Comparison of ENCODE assay signal across 15 cellular contexts in the genomic region with DNA sequence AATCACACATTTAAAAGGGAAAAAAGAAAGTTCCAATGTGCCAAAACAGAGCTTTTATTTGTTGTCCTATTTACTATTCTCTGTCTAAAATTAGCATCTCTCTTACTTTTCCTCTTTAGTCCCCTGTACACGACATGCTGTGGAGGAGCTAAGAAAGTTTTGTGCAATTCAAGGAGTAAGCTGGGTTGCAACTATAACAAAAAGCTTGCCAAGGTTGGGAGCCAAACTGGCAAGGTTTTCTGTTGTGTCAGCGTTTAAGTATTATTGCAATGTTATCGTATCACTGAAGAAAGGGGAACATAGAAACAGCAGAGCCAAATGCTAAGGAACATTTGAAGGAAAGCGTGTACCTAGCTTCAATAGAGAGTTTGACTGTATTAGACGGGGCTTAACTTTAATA.
A peak's percentile ranks its signal among the peaks of the same experiment; 100 is the strongest.
DNase-seq lines count a peak whose midpoint lies in the region; ATAC-seq, FAIRE-seq and TF ChIP-seq lines count a peak whose summit lies in the region.
"Had no signal": no experiment of that assay in that cellular context is flagged by ENCODE, and none has a peak within 500 bp of the region (broad histone marks: within the 10 kb centered on the region; RNA-seq: fewer than 3 reads in every experiment).

No MANE protein-coding gene starts in this region.

- intact Hi-C loops in heart right ventricle (cut with DNase I) (loop anchor here in 1 of 10 donors (1.0 to 10.0 kb wide), 2 partner anchors 16 to 994 kb away; no protein-coding TSS in a partner anchor), psoas muscle (cut with DNase I) (loop anchor here in 1 of 2 donors (5.0 to 10.0 kb wide), 2 partner anchors 271 to 294 kb away; no protein-coding TSS in a partner anchor)

- H3K36me3 ChIP-seq in heart right ventricle, result no peaks in the 10 kb centered on the region
- no peaks in the 10 kb centered on the region for H3K36me3 ChIP-seq in psoas muscle (ENCODE audit: insufficient read depth in 1 of 2, low read depth in 1 of 2)
- H3K36me3 ChIP-seq: BLaER1 had no signal

- peak in 6 of 8 donors; percentile 65 to 82 (median 68) for ATAC-seq in heart right ventricle
- peak; percentile 57 to 91 (median 74) for ATAC-seq in psoas muscle
- ATAC-seq: activated CD4-positive, alpha-beta T cell treated with anti-CD3 and anti-CD28 coated beads for 36 hours; activated T-helper 17 cell treated with anti-CD3 and anti-CD28 coated beads, Interleukin-2, amount 50 U/mL, for 72 hours; natural killer cell treated with Interleukin-12 subunit alpha and Interleukin-12 subunit beta and Interleukin-15 and Interleukin-18, amount 100 ng/mL, for 72 hours; Panc1 had no signal

- no peak for FAIRE-seq in D721Med (lab: Jason Lieb, UNC)
- FAIRE-seq: islet of Langerhans had no signal

- peak; percentile 38 for DNase-seq in AG20443 (ENCODE audit: low spot score)
- DNase-seq in astrocyte of the cerebellum (ENCODE audit: low read depth), result peak; percentile 87
- peak in 1 of 2 donors; percentile 24 for DNase-seq in heart right ventricle
- peak; percentile 11 to 39 for DNase-seq in psoas muscle
- no peak for DNase-seq in KBM-7
- no peak for DNase-seq in NCI-H2029 treated with DMSO at 0.1 percent for 48 hours (lab: John Stamatoyannopoulos, UW)
- no peak for DNase-seq in COR-L47 (lab: John Stamatoyannopoulos, UW)
- no peak for DNase-seq in D721Med (ENCODE audit: insufficient read length, low spot score)
- DNase-seq: activated CD4-positive, alpha-beta T cell treated with anti-CD3 and anti-CD28 coated beads for 36 hours; erythroblast had no signal

- no peaks in the 10 kb centered on the region for H3K9me3 ChIP-seq in heart right ventricle
- no peaks in the 10 kb centered on the region for H3K9me3 ChIP-seq in psoas muscle
- H3K9me3 ChIP-seq: BLaER1 had no signal

- H3K4me3 ChIP-seq in astrocyte of the cerebellum (ENCODE audit: low read depth, low read length), result no peak overlapping the region
- H3K4me3 ChIP-seq in heart right ventricle, result no peak overlapping the region
- H3K4me3 ChIP-seq in psoas muscle, result peak overlapping the region; percentile 6
- H3K4me3 ChIP-seq: BLaER1 had no signal

- 15 to 33% methylated on average over 5 of the region's 5 CpGs for WGBS in heart right ventricle, 2 donors
- 7 to 8% (median 8%) methylated on average over 5 of the region's 5 CpGs for WGBS in psoas muscle, 3 donors

- peaks cover 0 to 21% (median 7%) of the 10 kb centered on the region in 9 donors for H3K4me1 ChIP-seq in heart right ventricle
- peaks cover 55% of the 10 kb centered on the region for H3K4me1 ChIP-seq in psoas muscle
- H3K4me1 ChIP-seq: BLaER1 had no signal

- H3K27me3 ChIP-seq in heart right ventricle (no peaks in the 10 kb centered on the region), psoas muscle (ENCODE audit: insufficient read depth in 3 of 3, low read length in 2 of 3) (no peaks in the 10 kb centered on the region)
- H3K27me3 ChIP-seq: BLaER1 had no signal

- H3K27ac ChIP-seq in heart right ventricle, result no peak overlapping the region
- H3K27ac ChIP-seq in psoas muscle, result peak overlapping the region; percentile 48
- H3K27ac ChIP-seq: BLaER1 had no signal

- in situ Hi-C loops in astrocyte of the cerebellum (cut with HindIII; ENCODE audit: low sequenced_read_pairs), result loop anchor here (25.0 kb wide), 1 partner anchor 991 kb away; no protein-coding TSS in a partner anchor
- in situ Hi-C loops in KBM-7 (cut with MboI; ENCODE audit: low pct_unique_long_range_greater_than_20kb, low sequenced_read_pairs), result no loop called here

- TF ChIP-seq CTCF in astrocyte of the cerebellum (IDR thresholded peaks at IDR 0.05; ENCODE audit: low read depth, low read length, missing control alignments) (no peak), heart right ventricle (IDR thresholded peaks at IDR 0.05) (no peak), psoas muscle (IDR thresholded peaks at IDR 0.05) (no peak), D721Med (IDR thresholded peaks at IDR 0.05; ENCODE audit: insufficient read depth, missing control alignments) (no peak)

Comparison
In these comparisons a context has a peak if more than half of its experiments do, and no peak if none do; other contexts are left out.
1. DNase-seq: peak in AG20443 (single experiment), astrocyte of the cerebellum (single experiment) and psoas muscle (2 of 2); none in KBM-7 (single experiment), NCI-H2029 treated with DMSO at 0.1 percent for 48 hours (single experiment), COR-L47 (single experiment) and D721Med (single experiment).